Comparison of ENCODE assay signal across 8 cellular contexts in genomic region chr3:171459942-171460225, GRCh38. TPM values are rescaled to one million over a fixed set of nuclear protein-coding genes. Genes with fewer than 3 reads are reported as not detected.
DNase-seq lines count a peak whose midpoint lies in the region; ATAC-seq and TF ChIP-seq lines count a peak whose summit lies in the region.

No MANE protein-coding gene starts in this region.

- intact Hi-C loops in ascending aorta (cut with DNase I), result loop anchor here (5.0 to 10.0 kb wide), 2 partner anchors 175 to 273 kb away; no protein-coding TSS in a partner anchor

- peak; percentile 1 for ATAC-seq in HG03159 (IDR thresholded peaks at IDR 0.05; ENCODE audit: unreplicated experiment)
- no peak for ATAC-seq in thoracic aorta (ENCODE audit: insufficient number of reproducible peaks, low FRiP score, low read depth)
- no peak for ATAC-seq in GM18519 (IDR thresholded peaks at IDR 0.05; ENCODE audit: low FRiP score, unreplicated experiment)

- H3K36me3 ChIP-seq in BLaER1 treated with 17β-estradiol and CSF1 and Interleukin-3, amounts not matched to agents 10 nM and 100 nM, result no peaks in the 10 kb centered on the region
- H3K36me3 ChIP-seq in ascending aorta, result no peaks in the 10 kb centered on the region
- H3K36me3 ChIP-seq in thoracic aorta, result no peaks in the 10 kb centered on the region

- H3K27me3 ChIP-seq in BLaER1 treated with 17β-estradiol and CSF1 and Interleukin-3, amounts not matched to agents 10 nM and 100 nM, result peaks cover 29 to 53% (median 36%) of the 10 kb centered on the region in 11 experiments
- no peaks in the 10 kb centered on the region for H3K27me3 ChIP-seq in ascending aorta
- no peaks in the 10 kb centered on the region for H3K27me3 ChIP-seq in layer of hippocampus (ENCODE audit: control insufficient read depth, insufficient read depth, low read length)
- no peaks in the 10 kb centered on the region for H3K27me3 ChIP-seq in thoracic aorta (replicated peaks; ENCODE audit: insufficient read depth)

- H3K4me2 ChIP-seq in BLaER1 treated with 17β-estradiol and CSF1 and Interleukin-3, amounts not matched to agents 10 nM and 100 nM, result peak overlapping the region; percentile 80 to 99 (median 98)

- peak overlapping the region; percentile 68 to 82 (median 76) for H3K4me3 ChIP-seq in BLaER1 treated with 17β-estradiol and CSF1 and Interleukin-3, amounts not matched to agents 10 nM and 100 nM
- H3K4me3 ChIP-seq in ascending aorta (peak overlapping the region; percentile 73 to 93), thoracic aorta (peak overlapping the region; percentile 88)

- H3K27ac ChIP-seq in BLaER1 treated with 17β-estradiol and CSF1 and Interleukin-3, amounts not matched to agents 10 nM and 100 nM, result no peak overlapping the region
- H3K27ac ChIP-seq in ascending aorta (peak overlapping the region; percentile 54 to 66), layer of hippocampus (ENCODE audit: low read depth, low read length) (peak overlapping the region; percentile 80), thoracic aorta (peak overlapping the region; percentile 41 to 51)

- H3K4me1 ChIP-seq in BLaER1 treated with 17β-estradiol and CSF1 and Interleukin-3, amounts not matched to agents 10 nM and 100 nM, result peaks cover 14 to 37% (median 32%) of the 10 kb centered on the region in 10 experiments
- peaks cover 0 to 4% of the 10 kb centered on the region in 2 donors for H3K4me1 ChIP-seq in ascending aorta
- H3K4me1 ChIP-seq in thoracic aorta (ENCODE audit: control insufficient read depth in 1 of 2, low read depth in 2 of 2), result peaks cover 0 to 41% of the 10 kb centered on the region in 2 donors

- H3K9me3 ChIP-seq in BLaER1 treated with 17β-estradiol and CSF1 and Interleukin-3, amounts not matched to agents 10 nM and 100 nM (replicated peaks in 1 of 11), result no peaks in the 10 kb centered on the region
- no peaks in the 10 kb centered on the region for H3K9me3 ChIP-seq in ascending aorta
- no peaks in the 10 kb centered on the region for H3K9me3 ChIP-seq in thoracic aorta

- peak overlapping the region in 10 of 11 experiments; percentile 52 to 75 (median 62); a peak in 17 of 22 replicates for H3K9ac ChIP-seq in BLaER1 treated with 17β-estradiol and CSF1 and Interleukin-3, amounts not matched to agents 10 nM and 100 nM

- no peak for DNase-seq in ascending aorta (ENCODE audit: low spot score in 2 of 2)
- DNase-seq in thoracic aorta (ENCODE audit: low spot score), result no peak
- DNase-seq in foreskin melanocyte, result no peak
- DNase-seq in GM19240 (ENCODE audit: insufficient read length, low spot score), result no peak

- H4K20me1 ChIP-seq in BLaER1 treated with 17β-estradiol and CSF1 and Interleukin-3, amounts not matched to agents 10 nM and 100 nM, result peaks cover 0 to 23% (median 6%) of the 10 kb centered on the region in 11 experiments; a peak in 10 of 22 replicates

- TF ChIP-seq CTCF in ascending aorta (IDR thresholded peaks at IDR 0.05) (no peak), thoracic aorta (IDR thresholded peaks at IDR 0.05) (no peak)

RNA-seq across cellular contexts. Expression of gene TNIK, which starts 0.3 kb away (rescaled TPM):
- total RNA-seq in ascending aorta, result 0.75 TPM
- 10 to 100 TPM; 18.3 to 21.7 TPM for total RNA-seq in thoracic aorta

Comparison
In these comparisons a context has a peak if more than half of its experiments do, and no peak if none do; other contexts are left out.
1. H3K27ac ChIP-seq: peak in ascending aorta (2 of 2), layer of hippocampus (single experiment) and thoracic aorta (2 of 2); none in BLaER1 treated with 17β-estradiol and CSF1 and Interleukin-3, amounts not matched to agents 10 nM and 100 nM (0 of 11).
2. RNA of gene TNIK, which starts 0.3 kb away (total RNA-seq): 18.3 to 21.7 TPM in thoracic aorta; 0.75 TPM in ascending aorta (single experiment); every median in the first group is over 10 times any median in the second.
3. Peak in every context shown above with its lines, with median percentiles within 50 percentile points of each other: H3K4me3 ChIP-seq.